ENCODE assay signal across 37 cellular contexts in the genomic region with DNA sequence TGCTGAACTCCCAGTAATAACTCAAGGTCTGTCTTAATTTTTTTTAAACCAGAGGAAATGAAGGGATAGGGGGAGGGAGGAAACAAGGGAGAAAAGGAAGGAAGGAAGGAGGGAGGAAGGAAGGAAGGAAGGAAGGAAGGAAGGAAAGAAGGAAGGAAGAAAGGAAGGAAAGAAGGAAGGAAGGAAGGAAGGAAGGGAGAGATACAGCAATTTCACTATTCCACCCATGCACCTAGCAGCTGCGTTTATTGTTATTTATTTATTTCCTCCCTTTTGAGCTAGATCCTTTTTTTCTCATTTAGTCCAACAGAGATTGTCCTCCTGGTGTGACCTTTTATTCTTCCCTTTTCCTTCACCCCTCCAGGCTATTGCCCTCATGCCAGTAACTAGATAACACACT.
DNase-seq lines count a peak whose midpoint lies in the region; ATAC-seq, FAIRE-seq and TF ChIP-seq lines count a peak whose summit lies in the region.
"Had no signal": no experiment of that assay in that cellular context is flagged by ENCODE, and none has a peak within 500 bp of the region (broad histone marks: within the 10 kb centered on the region; RNA-seq: fewer than 3 reads in every experiment).

No MANE protein-coding gene starts in this region.

- DNase-seq in HepG2 (ENCODE audit: low spot score) (no peak), right lobe of liver (no peak), A673 (ENCODE audit: low spot score) (peak; percentile 33), SK-N-MC (ENCODE audit: low read depth, low spot score) (no peak), memory B cell (ENCODE audit: low spot score in 2 of 2) (no peak), NCI-H2227 (lab: John Stamatoyannopoulos, UW; ENCODE audit: unreplicated experiment) (no peak), UCSD-AML1 (lab: John Stamatoyannopoulos, UW; ENCODE audit: unreplicated experiment) (no peak)
- DNase-seq: 8988T; ACHN; AML-193; BE2C; C1 segment of cervical spinal cord; Caco-2; Calu3; CD4-positive, alpha-beta memory T cell; CD4-positive, alpha-beta T cell; CD4-positive, CD25-positive, alpha-beta regulatory T cell; CD8-positive, alpha-beta memory T cell; CD8-positive, alpha-beta T cell; COR-L47; DMS 273 treated with DMSO at 0.1 percent for 48 hours; DMS153; DMS53; DMS79; DMS79 treated with DMSO at 0.1 percent for 48 hours; DND-41; EL had no signal

- H3K36me3 ChIP-seq in HepG2 (replicated peaks in 1 of 2; ENCODE audit: control insufficient read depth in 1 of 2, insufficient read depth in 2 of 2, low read length in 2 of 2) (no peaks in the 10 kb centered on the region), right lobe of liver (no peaks in the 10 kb centered on the region), A673 (ENCODE audit: insufficient read depth, low read length, poor library complexity, severe bottlenecking) (no peaks in the 10 kb centered on the region), SK-N-MC (ENCODE audit: insufficient read depth, low read length) (no peaks in the 10 kb centered on the region; the same call in 1 of the 2 replicates)
- H3K36me3 ChIP-seq: BE2C; BLaER1; BLaER1 treated with 17β-estradiol and CSF1 and Interleukin-3, amounts not matched to agents 10 nM and 100 nM had no signal

- no TSS peak for BruUV-seq in HepG2 (replicated peaks; lab: Mats Ljungman, UMichigan)
- BruUV-seq in A673 (replicated peaks; lab: Mats Ljungman, UMichigan): no TSS peak

- H3K4me1 ChIP-seq in HepG2 (ENCODE audit: insufficient read depth, low read length) (no peaks in the 10 kb centered on the region), right lobe of liver (no peaks in the 10 kb centered on the region), A673 (ENCODE audit: insufficient read depth, low read length, poor library complexity, severe bottlenecking) (peaks cover 18% of the 10 kb centered on the region)
- H3K4me1 ChIP-seq: A549; BLaER1; BLaER1 treated with 17β-estradiol and CSF1 and Interleukin-3, amounts not matched to agents 10 nM and 100 nM had no signal

- no peak overlapping the region for H3K4me2 ChIP-seq in HepG2 (ENCODE audit: low read depth, low read length)
- H3K4me2 ChIP-seq: A549; BLaER1; BLaER1 treated with 17β-estradiol and CSF1 and Interleukin-3, amounts not matched to agents 10 nM and 100 nM had no signal

- POLR2A ChIA-PET in HepG2 (lab: Yijun Ruan, JAX) (no interaction called here), A673 (lab: Charles Lee; ENCODE audit: low non-redundant PET) (no interaction called here)

- CTCF ChIA-PET in HepG2 (lab: Yijun Ruan, JAX; ENCODE audit: low intra/inter-chr PET ratio, low total read pairs): no interaction called here
- CTCF ChIA-PET in A673 (lab: Charles Lee): no interaction called here

- no peaks in the 10 kb centered on the region for H3K4me1 Mint-ChIP-seq in memory B cell
- H3K4me1 Mint-ChIP-seq: CD14-positive monocyte; CD4-positive, CD25-positive, alpha-beta regulatory T cell; CD8-positive, alpha-beta memory T cell had no signal

- no peak overlapping the region for H2AFZ ChIP-seq in HepG2 (ENCODE audit: low read length)

- in situ Hi-C loops in HepG2 (cut with HindIII; ENCODE audit: extremely low pct_ligation_motif_present, low pct_unique_long_range_greater_than_20kb): no loop called here

- no peak overlapping the region for H3K4me3 Mint-ChIP-seq in memory B cell
- H3K4me3 Mint-ChIP-seq: B cell; CD14-positive monocyte; CD4-positive, alpha-beta memory T cell; CD4-positive, alpha-beta T cell; CD4-positive, CD25-positive, alpha-beta regulatory T cell; CD8-positive, alpha-beta memory T cell; CD8-positive, alpha-beta T cell had no signal

- no peaks in the 10 kb centered on the region for H3K9me3 ChIP-seq in HepG2 (ENCODE audit: low read length)
- no peaks in the 10 kb centered on the region for H3K9me3 ChIP-seq in right lobe of liver
- no peaks in the 10 kb centered on the region for H3K9me3 ChIP-seq in A673 (ENCODE audit: low read depth, low read length, poor library complexity, severe bottlenecking)
- H3K9me3 ChIP-seq in SK-N-MC (ENCODE audit: low read depth, low read length): no peaks in the 10 kb centered on the region
- H3K9me3 ChIP-seq: A549, BE2C, Caco-2 had no signal

- ATAC-seq in HepG2 (no peak), right lobe of liver (no peak), memory B cell (ENCODE audit: low read depth) (no peak), GM18517 (IDR thresholded peaks at IDR 0.05; ENCODE audit: unreplicated experiment) (no peak)
- ATAC-seq: A549; CD8-positive, alpha-beta T cell had no signal

- TF ChIP-seq POLR2A in HepG2 (IDR thresholded peaks at IDR 0.05; ENCODE audit: insufficient read depth in 1 of 2, low read depth in 2 of 2, low read length in 2 of 2): no peak
- no peak for TF ChIP-seq POLR2A in right lobe of liver (IDR thresholded peaks at IDR 0.05)

- H3K9ac ChIP-seq in HepG2 (ENCODE audit: insufficient read depth, low read depth, low read length) (no peak overlapping the region), SK-N-MC (ENCODE audit: insufficient read length) (peak overlapping the region; percentile 80)
- H3K9ac ChIP-seq: BLaER1; BLaER1 treated with 17β-estradiol and CSF1 and Interleukin-3, amounts not matched to agents 10 nM and 100 nM had no signal

- TF ChIP-seq EP300 in HepG2 (IDR thresholded peaks at IDR 0.05; ENCODE audit: low read depth in 2 of 2, low read length in 2 of 2) (no peak), HepG2 (CRISPR knock-in tag; IDR thresholded peaks at IDR 0.05; ENCODE audit: borderline replicate concordance) (no peak)

- TF ChIP-seq CTCF in HepG2 (CRISPR knock-in tag; IDR thresholded peaks at IDR 0.05) (no peak), right lobe of liver (IDR thresholded peaks at IDR 0.05) (no peak), A673 (conservative IDR thresholded peaks at IDR 0.05; ENCODE audit: low read depth, low read length) (no peak)

- no peak overlapping the region for H3K4me3 ChIP-seq in HepG2 (replicated peaks in 1 of 3; ENCODE audit: insufficient read depth in 1 of 3, low read depth in 2 of 3, low read length in 3 of 3)
- no peak overlapping the region for H3K4me3 ChIP-seq in right lobe of liver
- H3K4me3 ChIP-seq in A673 (ENCODE audit: low read depth, low read length, poor library complexity, severe bottlenecking): no peak overlapping the region
- peak overlapping the region; percentile 42 for H3K4me3 ChIP-seq in SK-N-MC
- H3K4me3 ChIP-seq: A549; BLaER1; BLaER1 treated with 17β-estradiol and CSF1 and Interleukin-3, amounts not matched to agents 10 nM and 100 nM had no signal

- H3K79me2 ChIP-seq in HepG2 (ENCODE audit: insufficient read depth, low read length): no peaks in the 10 kb centered on the region

- peaks cover 3% of the 10 kb centered on the region for H3K9me3 Mint-ChIP-seq in memory B cell
- H3K9me3 Mint-ChIP-seq: CD8-positive, alpha-beta T cell had no signal

- no peaks in the 10 kb centered on the region for H3K36me3 Mint-ChIP-seq in memory B cell
- H3K36me3 Mint-ChIP-seq: CD14-positive monocyte; CD4-positive, alpha-beta memory T cell; CD4-positive, CD25-positive, alpha-beta regulatory T cell; CD8-positive, alpha-beta memory T cell; CD8-positive, alpha-beta T cell had no signal

- no peak for TF ChIP-seq RAD21 in HepG2 (CRISPR knock-in tag; IDR thresholded peaks at IDR 0.05)

- WGBS in HepG2 (ENCODE audit: low lambda C conversion rate): 23% methylated on average over 1 of the region's 1 CpG
- 90% methylated on average over 1 of the region's 1 CpG for WGBS in right lobe of liver (ENCODE audit: insufficient coverage, low coverage, low lambda C conversion rate, missing lambda C conversion rate)

- H3K27ac Mint-ChIP-seq in memory B cell: peak overlapping the region; percentile 79
- H3K27ac Mint-ChIP-seq: B cell; CD14-positive monocyte; CD4-positive, alpha-beta T cell; CD4-positive, CD25-positive, alpha-beta regulatory T cell; CD8-positive, alpha-beta memory T cell; CD8-positive, alpha-beta T cell had no signal

- H3K27me3 ChIP-seq in HepG2 (ENCODE audit: control insufficient read depth in 1 of 2, insufficient read depth in 2 of 2, low read length in 2 of 2): no peaks in the 10 kb centered on the region
- no peaks in the 10 kb centered on the region for H3K27me3 ChIP-seq in right lobe of liver
- no peaks in the 10 kb centered on the region for H3K27me3 ChIP-seq in A673 (replicated peaks; ENCODE audit: insufficient read depth, low read depth, low read length, poor library complexity)
- H3K27me3 ChIP-seq: BE2C; BLaER1; BLaER1 treated with 17β-estradiol and CSF1 and Interleukin-3, amounts not matched to agents 10 nM and 100 nM had no signal

- H3K27ac ChIP-seq in HepG2 (ENCODE audit: extremely low read length, insufficient read depth, low read length) (no peak overlapping the region), right lobe of liver (no peak overlapping the region), A673 (ENCODE audit: low read depth, low read length, poor library complexity, severe bottlenecking) (peak overlapping the region; percentile 17), SK-N-MC (peak overlapping the region; percentile 100)
- H3K27ac ChIP-seq: 22Rv1; A549; BLaER1; BLaER1 treated with 17β-estradiol and CSF1 and Interleukin-3, amounts not matched to agents 10 nM and 100 nM; C4-2B had no signal

- no peaks in the 10 kb centered on the region for H4K20me1 ChIP-seq in HepG2 (ENCODE audit: insufficient read depth, low read length)
- H4K20me1 ChIP-seq: BLaER1; BLaER1 treated with 17β-estradiol and CSF1 and Interleukin-3, amounts not matched to agents 10 nM and 100 nM had no signal

- no peaks in the 10 kb centered on the region for H3K27me3 Mint-ChIP-seq in memory B cell

- FAIRE-seq in HepG2 (lab: Jason Lieb, UNC): no peak
- FAIRE-seq: A204.1, A549, D721Med had no signal

- intact Hi-C loops in HepG2 (cut with micrococcal nuclease; ENCODE audit: unreplicated experiment) (no loop called here), right lobe of liver (cut with DNase I) (no loop called here), A673 (cut with micrococcal nuclease; ENCODE audit: unreplicated experiment) (no loop called here)

TF ChIP-seq in HepG2, 621 proteins besides CTCF, POLR2A, EP300 and RAD21 (continues in another document):
- TF ChIP-seq HNRNPK (IDR thresholded peaks at IDR 0.05; ENCODE audit: low read depth, low read length, poor library complexity, severe bottlenecking): peak; percentile 59
- TF ChIP-seq ZNF367 (CRISPR knock-in tag; IDR thresholded peaks at IDR 0.05; ENCODE audit: borderline replicate concordance): no peak
- no peak for TF ChIP-seq NAIF1 (CRISPR knock-in tag; IDR thresholded peaks at IDR 0.05; ENCODE audit: borderline replicate concordance)
- 0 out of 2 replicates have a peak, but pooled peaks have one; percentile 53 for TF ChIP-seq PCBP1 (IDR thresholded peaks at IDR 0.05; ENCODE audit: borderline replicate concordance, low read depth, low read length)
- 0 out of 2 replicates have a peak, but pooled peaks have one; percentile 77 for TF ChIP-seq U2AF2 (IDR thresholded peaks at IDR 0.05; ENCODE audit: low read depth, low read length)
- no peak for TF ChIP-seq ZNF101 (CRISPR knock-in tag; IDR thresholded peaks at IDR 0.05; ENCODE audit: borderline replicate concordance, low read depth)

Comparison
In these comparisons a context has a peak if more than half of its experiments do, and no peak if none do; other contexts are left out.
1. H3K27ac ChIP-seq: peak in A673 (single experiment) and SK-N-MC (single experiment); none in HepG2 (single experiment) and right lobe of liver (0 of 3).